Comparison of ENCODE assay signal across 8 cellular contexts in the genomic region with DNA sequence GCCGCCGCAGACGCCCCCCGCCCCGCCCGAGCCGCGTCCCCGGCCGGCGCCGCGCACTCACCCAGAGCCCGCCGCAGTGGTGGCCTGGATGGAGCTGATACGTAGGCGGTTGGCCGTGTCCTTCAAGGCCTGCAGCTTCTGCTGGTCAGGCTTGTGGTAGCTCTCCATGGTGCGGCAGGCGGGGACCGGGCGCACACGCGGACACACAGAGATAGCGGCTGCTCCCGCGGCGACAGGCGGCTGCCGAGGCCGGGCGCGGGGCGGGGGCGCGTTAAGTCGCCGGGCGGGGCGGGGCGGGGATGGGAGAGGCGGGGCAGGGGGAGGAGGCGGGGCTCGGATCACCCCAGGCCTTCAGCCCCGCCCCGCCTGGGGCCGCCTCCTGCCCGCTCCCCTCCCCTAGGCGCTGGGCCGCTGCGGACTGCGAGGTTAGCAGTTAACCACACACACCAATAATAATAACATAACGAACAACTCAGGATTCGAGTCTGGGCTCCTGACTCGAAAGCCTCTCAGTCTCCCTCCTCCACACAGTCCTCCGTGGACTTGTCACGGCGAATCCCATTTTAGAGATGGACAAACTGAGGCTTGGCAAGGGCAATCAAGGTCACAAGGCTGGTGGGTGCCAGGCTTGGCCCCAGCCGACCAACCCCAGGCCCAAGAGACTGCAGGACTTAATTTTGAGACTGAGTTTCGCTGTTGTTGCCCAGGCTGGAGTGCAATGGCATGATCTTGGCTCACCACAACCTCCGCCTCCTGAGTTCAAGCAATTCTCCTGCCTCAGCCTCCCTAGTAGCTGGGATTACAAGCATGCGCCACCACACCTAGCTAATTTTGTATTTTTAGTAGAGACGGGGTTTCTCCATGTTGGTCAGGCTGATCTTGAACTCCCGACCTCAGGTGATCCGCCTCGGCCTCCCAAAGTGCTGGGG. TPM values are rescaled to one million over a fixed set of nuclear protein-coding genes. Genes with fewer than 3 reads are reported as not detected.
DNase-seq lines count a peak whose midpoint lies in the region; ATAC-seq and TF ChIP-seq lines count a peak whose summit lies in the region.

A gene with protein sequence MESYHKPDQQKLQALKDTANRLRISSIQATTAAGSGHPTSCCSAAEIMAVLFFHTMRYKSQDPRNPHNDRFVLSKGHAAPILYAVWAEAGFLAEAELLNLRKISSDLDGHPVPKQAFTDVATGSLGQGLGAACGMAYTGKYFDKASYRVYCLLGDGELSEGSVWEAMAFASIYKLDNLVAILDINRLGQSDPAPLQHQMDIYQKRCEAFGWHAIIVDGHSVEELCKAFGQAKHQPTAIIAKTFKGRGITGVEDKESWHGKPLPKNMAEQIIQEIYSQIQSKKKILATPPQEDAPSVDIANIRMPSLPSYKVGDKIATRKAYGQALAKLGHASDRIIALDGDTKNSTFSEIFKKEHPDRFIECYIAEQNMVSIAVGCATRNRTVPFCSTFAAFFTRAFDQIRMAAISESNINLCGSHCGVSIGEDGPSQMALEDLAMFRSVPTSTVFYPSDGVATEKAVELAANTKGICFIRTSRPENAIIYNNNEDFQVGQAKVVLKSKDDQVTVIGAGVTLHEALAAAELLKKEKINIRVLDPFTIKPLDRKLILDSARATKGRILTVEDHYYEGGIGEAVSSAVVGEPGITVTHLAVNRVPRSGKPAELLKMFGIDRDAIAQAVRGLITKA (minus strand): TSS at position 248 of the 929 bp plus-strand sequence. CDS start 80 bp downstream, at position 168.

- peak; percentile 68 to 74 for TF ChIP-seq POLR2A in gastroesophageal sphincter (IDR thresholded peaks at IDR 0.05)

- DNase-seq in DMS79 (lab: John Stamatoyannopoulos, UW): peak; percentile 31
- peak; percentile 76 for DNase-seq in KG1 (lab: John Stamatoyannopoulos, UW)
- DNase-seq in SK-MEL-5 (ENCODE audit: low read depth, low spot score): peak; percentile 81
- DNase-seq in activated naive CD4-positive, alpha-beta T cell treated with Interleukin-2 at 50 U/mL for 16 hours: peak; percentile 83
- peak; percentile 58 for DNase-seq in non-pigmented ciliary epithelial cell (ENCODE audit: low read depth)
- DNase-seq in substantia nigra (lab: John Stamatoyannopoulos, UW): peak in 47 of 49 donors; percentile 33 to 93 (median 80)

- peak within 1 kb of the TSS; percentile 72 to 99 for H3K4me3 ChIP-seq in gastroesophageal sphincter

- H3K27ac ChIP-seq in gastroesophageal sphincter (peak within 1 kb of the TSS; percentile 51 to 95 (median 92)), substantia nigra (ENCODE audit: low read depth, low read length, poor library complexity, severe bottlenecking) (peak within 1 kb of the TSS; percentile 84)

- H3K4me1 ChIP-seq in gastroesophageal sphincter: peaks cover 0 to 43% (median 24%) of the 10 kb centered on the region in 3 donors

- H3K27me3 ChIP-seq in gastroesophageal sphincter: no peaks in the 10 kb centered on the region

- no peak for TF ChIP-seq EP300 in gastroesophageal sphincter (IDR thresholded peaks at IDR 0.05)

- no peak for TF ChIP-seq CTCF in gastroesophageal sphincter (IDR thresholded peaks at IDR 0.05)

- in situ Hi-C loops in SK-MEL-5 (cut with HindIII; ENCODE audit: low pct_unique_long_range_greater_than_20kb, low sequenced_read_pairs): no loop called here

- H3K9me3 ChIP-seq in gastroesophageal sphincter: no peaks in the 10 kb centered on the region

- ATAC-seq in GM21717 (IDR thresholded peaks at IDR 0.05; ENCODE audit: unreplicated experiment) (peak; percentile 47), gastroesophageal sphincter (peak; percentile 88)

- no peaks in the 10 kb centered on the region for H3K36me3 ChIP-seq in gastroesophageal sphincter

- 29 to 100% methylated on average over 5 to 21 of the region's 66 CpGs for WGBS in gastroesophageal sphincter (ENCODE audit: low coverage in 1 of 2), 2 donors

RNA-seq across cellular contexts. Expression of the gene that starts here (rescaled TPM):
- total RNA-seq in SK-MEL-5 (2014; rRNA removed; shearing (Covaris generic)): 775 and 835 TPM in 2 replicates
- 738 and 888 TPM in 2 replicates for polyA plus RNA-seq in SK-MEL-5 (2015; cell fraction: cytosol; rRNA removed)
- 476 and 534 TPM in 2 replicates for polyA plus RNA-seq in SK-MEL-5 (2015; cell fraction: nucleus; rRNA removed)
- total RNA-seq in gastroesophageal sphincter: 100 to 1,000 TPM; 218 to 386 (median 278) TPM

Comparison
In these comparisons a context has a peak if more than half of its experiments do, and no peak if none do; other contexts are left out.
1. Peak in every context shown above with its lines: DNase-seq, ATAC-seq, H3K4me3 ChIP-seq and H3K27ac ChIP-seq.
2. DNase-seq: peak in every context shown above with its lines; median percentile 83 in activated naive CD4-positive, alpha-beta T cell treated with Interleukin-2 at 50 U/mL for 16 hours; 81 in SK-MEL-5; 80 in substantia nigra; 76 in KG1; 58 in non-pigmented ciliary epithelial cell; 31 in DMS79.